8 cellular contexts compared by ENCODE assay signal in the genomic region with DNA sequence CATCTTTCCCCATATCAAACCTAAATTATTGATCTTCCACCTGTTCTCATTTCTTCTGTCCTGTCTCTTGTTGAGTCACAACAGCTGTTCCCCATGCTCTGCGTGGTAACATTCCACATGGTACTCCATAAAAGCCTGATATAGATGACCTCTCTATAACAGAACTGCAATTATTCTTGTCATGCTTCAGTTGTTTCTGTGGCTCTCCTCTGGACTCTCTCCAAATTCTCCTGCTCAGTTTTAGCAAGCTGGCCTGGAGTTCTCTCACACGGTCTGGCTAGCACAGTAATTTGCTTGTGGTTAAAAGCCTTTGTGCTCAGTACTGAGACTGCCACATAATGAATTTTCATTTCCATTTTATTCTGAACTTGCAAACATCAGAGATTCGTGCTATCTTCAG. TPM values are rescaled to one million over a fixed set of nuclear protein-coding genes. Genes with fewer than 3 reads are reported as not detected.
DNase-seq lines count a peak whose midpoint lies in the region; ATAC-seq, FAIRE-seq and TF ChIP-seq lines count a peak whose summit lies in the region.

No MANE protein-coding gene starts in this region.

- no peaks in the 10 kb centered on the region for H3K9me3 ChIP-seq in kidney (ENCODE audit: control insufficient read depth in 1 of 2, low read length in 2 of 2)

- intact Hi-C loops in kidney (cut with DNase I), result no loop called here

- peak overlapping the region; percentile 68 to 80 for H3K27ac ChIP-seq in kidney (ENCODE audit: low read depth in 2 of 2, low read length in 2 of 2)

- no peak overlapping the region for H3K4me3 ChIP-seq in kidney (ENCODE audit: low read length in 2 of 2)

- TF ChIP-seq POLR2A in erythroblast (IDR thresholded peaks at IDR 0.05; ENCODE audit: low read length), result no peak

- peaks cover 2% of the 10 kb centered on the region for H3K9me3 Mint-ChIP-seq in progenitor cell of endocrine pancreas (ENCODE audit: low read depth)

- H3K36me3 ChIP-seq in kidney (ENCODE audit: control insufficient read depth in 1 of 2, insufficient read depth in 2 of 2, low read length in 2 of 2), result no peaks in the 10 kb centered on the region

- no peaks in the 10 kb centered on the region for H3K27me3 Mint-ChIP-seq in progenitor cell of endocrine pancreas

- no peaks in the 10 kb centered on the region for H3K4me1 Mint-ChIP-seq in progenitor cell of endocrine pancreas (ENCODE audit: low read depth)

- CTCF ChIA-PET in HEK293T (lab: Yijun Ruan, JAX), result no interaction called here

- no peak overlapping the region for H3K27ac Mint-ChIP-seq in progenitor cell of endocrine pancreas

- H3K4me3 Mint-ChIP-seq in progenitor cell of endocrine pancreas (ENCODE audit: low read depth), result no peak overlapping the region

- POLR2A ChIA-PET in HEK293T (lab: Yijun Ruan, JAX), result no interaction called here

- H3K4me1 ChIP-seq in kidney (ENCODE audit: control insufficient read depth in 1 of 2, insufficient read depth in 1 of 2, low read depth in 1 of 2, low read length in 2 of 2), result peaks cover 7 to 8% of the 10 kb centered on the region in 2 donors

- H3K36me3 Mint-ChIP-seq in progenitor cell of endocrine pancreas (ENCODE audit: insufficient read depth), result peaks cover 5% of the 10 kb centered on the region

- peak; percentile 47 for ATAC-seq in HG03060 (IDR thresholded peaks at IDR 0.05; ENCODE audit: low read depth, unreplicated experiment)

- TF ChIP-seq CTCF in kidney (IDR thresholded peaks at IDR 0.05; ENCODE audit: borderline replicate concordance, extremely low read depth, insufficient read depth), result no peak
- no peak for TF ChIP-seq CTCF in progenitor cell of endocrine pancreas (IDR thresholded peaks at IDR 0.05; ENCODE audit: unreplicated experiment)

- FAIRE-seq in kidney (lab: Jason Lieb, UNC), result no peak

- DNase-seq in DMS 273 treated with DMSO at 0.1 percent for 48 hours (lab: John Stamatoyannopoulos, UW), result peak; percentile 94
- DNase-seq in SK-N-DZ (ENCODE audit: low spot score), result peak; percentile 2
- DNase-seq in kidney, result no peak
- no peak for DNase-seq in SW 1271 (lab: John Stamatoyannopoulos, UW)
- DNase-seq in progenitor cell of endocrine pancreas (ENCODE audit: low spot score, unreplicated experiment), result no peak
- no peak for DNase-seq in HEK293T (ENCODE audit: extremely low spot score)
- DNase-seq in erythroblast (lab: John Stamatoyannopoulos, UW), result no peak

- no peak overlapping the region for H3K9ac ChIP-seq in kidney (ENCODE audit: low read length in 2 of 2)

TF ChIP-seq in HEK293T, 16 proteins besides CTCF, POLR2A, EP300 and RAD21:
- no peak for TF ChIP-seq CTBP1 (IDR thresholded peaks at IDR 0.05; ENCODE audit: borderline replicate concordance)
- no peak for TF ChIP-seq TARDBP (IDR thresholded peaks at IDR 0.05)
- TF ChIP-seq, protein P1, sequence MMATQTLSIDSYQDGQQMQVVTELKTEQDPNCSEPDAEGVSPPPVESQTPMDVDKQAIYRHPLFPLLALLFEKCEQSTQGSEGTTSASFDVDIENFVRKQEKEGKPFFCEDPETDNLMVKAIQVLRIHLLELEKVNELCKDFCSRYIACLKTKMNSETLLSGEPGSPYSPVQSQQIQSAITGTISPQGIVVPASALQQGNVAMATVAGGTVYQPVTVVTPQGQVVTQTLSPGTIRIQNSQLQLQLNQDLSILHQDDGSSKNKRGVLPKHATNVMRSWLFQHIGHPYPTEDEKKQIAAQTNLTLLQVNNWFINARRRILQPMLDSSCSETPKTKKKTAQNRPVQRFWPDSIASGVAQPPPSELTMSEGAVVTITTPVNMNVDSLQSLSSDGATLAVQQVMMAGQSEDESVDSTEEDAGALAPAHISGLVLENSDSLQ (IDR thresholded peaks at IDR 0.05), result no peak
- TF ChIP-seq ELF4 (IDR thresholded peaks at IDR 0.05), result no peak
- TF ChIP-seq SUZ12 (IDR thresholded peaks at IDR 0.05), result no peak
- no peak for TF ChIP-seq HDGF (IDR thresholded peaks at IDR 0.05; ENCODE audit: borderline replicate concordance)
- TF ChIP-seq NFRKB (IDR thresholded peaks at IDR 0.05), result no peak
- no peak for TF ChIP-seq FOXA1 (IDR thresholded peaks at IDR 0.05)
- TF ChIP-seq LEF1 (IDR thresholded peaks at IDR 0.05; ENCODE audit: borderline replicate concordance), result no peak
- TF ChIP-seq FOXK2 (IDR thresholded peaks at IDR 0.05), result no peak
- TF ChIP-seq SP1 (IDR thresholded peaks at IDR 0.05), result no peak

RNA-seq across cellular contexts. Expression of a gene that starts 10.6 kb away (rescaled TPM):
- 0.30 TPM in 1 of 2 replicates, not detected in the other for polyA plus RNA-seq in SK-N-DZ (2014; cell fraction: cytosol; rRNA removed)
- 1.8 and 3.4 TPM in 2 replicates for polyA plus RNA-seq in SK-N-DZ (2014; cell fraction: nucleus; rRNA removed)
- total RNA-seq in kidney (0.35 TPM), progenitor cell of endocrine pancreas (1.1 and 1.8 TPM in 2 replicates)
- polyA plus RNA-seq in kidney (ENCODE audit: insufficient read depth, low read depth, low replicate concordance), result 0.45 TPM

RNA-seq across cellular contexts. Expression of a gene that starts 55.7 kb away (rescaled TPM):
- 16.5 and 19.9 TPM in 2 replicates for polyA plus RNA-seq in SK-N-DZ (2014; cell fraction: cytosol; rRNA removed)
- 89.4 and 99.5 TPM in 2 replicates for polyA plus RNA-seq in SK-N-DZ (2014; cell fraction: nucleus; rRNA removed)
- total RNA-seq in kidney (16.9 TPM), progenitor cell of endocrine pancreas (23.9 and 26.2 TPM in 2 replicates)
- polyA plus RNA-seq in kidney (ENCODE audit: insufficient read depth, low read depth, low replicate concordance), result 5.9 TPM

RNA-seq across cellular contexts. Expression of a gene that starts 55.9 kb away (rescaled TPM):
- polyA plus RNA-seq in SK-N-DZ (2014; cell fraction: cytosol; rRNA removed), result 13.5 and 15.9 TPM in 2 replicates
- 31.8 and 35.4 TPM in 2 replicates for polyA plus RNA-seq in SK-N-DZ (2014; cell fraction: nucleus; rRNA removed)
- 2.1 TPM for total RNA-seq in kidney
- 1.1 TPM for polyA plus RNA-seq in kidney (ENCODE audit: insufficient read depth, low read depth, low replicate concordance)
- total RNA-seq in progenitor cell of endocrine pancreas, result 11.1 and 11.5 TPM in 2 replicates

Comparison
In these comparisons a context has a peak if more than half of its experiments do, and no peak if none do; other contexts are left out.
1. DNase-seq: peak in DMS 273 treated with DMSO at 0.1 percent for 48 hours (single experiment) and SK-N-DZ (single experiment); none in kidney (single experiment), SW 1271 (0 of 2), progenitor cell of endocrine pancreas (single experiment), HEK293T (single experiment) and erythroblast (0 of 2).